1 cellular context compared by ENCODE assay signal in the genomic region with DNA sequence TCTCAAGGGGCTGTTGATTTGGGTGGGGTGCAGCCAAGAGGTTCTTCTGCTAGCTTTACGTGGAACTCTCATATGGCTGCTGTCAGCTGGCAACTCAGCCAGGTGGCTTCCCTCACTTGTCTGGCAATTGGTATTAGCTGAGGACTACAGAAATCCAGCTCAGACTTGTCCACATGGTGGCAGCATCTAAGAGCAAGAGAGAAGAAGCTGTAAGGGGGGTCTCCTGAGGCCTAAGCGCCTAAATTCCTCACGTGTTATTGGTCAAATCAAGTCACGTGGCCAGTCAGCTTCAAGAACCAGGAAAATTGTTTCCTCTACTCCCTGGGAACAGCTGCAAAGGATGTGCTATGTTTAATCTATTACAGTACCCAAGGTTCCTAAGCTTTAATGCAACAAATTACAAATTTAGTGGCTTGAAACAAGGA.
TF ChIP-seq lines count a peak whose summit lies in the region.

No MANE protein-coding gene starts in this region.

TF ChIP-seq in GM23338, 12 proteins besides CTCF, POLR2A, EP300 and RAD21 (continued from another document):
- TF ChIP-seq, protein P1, sequence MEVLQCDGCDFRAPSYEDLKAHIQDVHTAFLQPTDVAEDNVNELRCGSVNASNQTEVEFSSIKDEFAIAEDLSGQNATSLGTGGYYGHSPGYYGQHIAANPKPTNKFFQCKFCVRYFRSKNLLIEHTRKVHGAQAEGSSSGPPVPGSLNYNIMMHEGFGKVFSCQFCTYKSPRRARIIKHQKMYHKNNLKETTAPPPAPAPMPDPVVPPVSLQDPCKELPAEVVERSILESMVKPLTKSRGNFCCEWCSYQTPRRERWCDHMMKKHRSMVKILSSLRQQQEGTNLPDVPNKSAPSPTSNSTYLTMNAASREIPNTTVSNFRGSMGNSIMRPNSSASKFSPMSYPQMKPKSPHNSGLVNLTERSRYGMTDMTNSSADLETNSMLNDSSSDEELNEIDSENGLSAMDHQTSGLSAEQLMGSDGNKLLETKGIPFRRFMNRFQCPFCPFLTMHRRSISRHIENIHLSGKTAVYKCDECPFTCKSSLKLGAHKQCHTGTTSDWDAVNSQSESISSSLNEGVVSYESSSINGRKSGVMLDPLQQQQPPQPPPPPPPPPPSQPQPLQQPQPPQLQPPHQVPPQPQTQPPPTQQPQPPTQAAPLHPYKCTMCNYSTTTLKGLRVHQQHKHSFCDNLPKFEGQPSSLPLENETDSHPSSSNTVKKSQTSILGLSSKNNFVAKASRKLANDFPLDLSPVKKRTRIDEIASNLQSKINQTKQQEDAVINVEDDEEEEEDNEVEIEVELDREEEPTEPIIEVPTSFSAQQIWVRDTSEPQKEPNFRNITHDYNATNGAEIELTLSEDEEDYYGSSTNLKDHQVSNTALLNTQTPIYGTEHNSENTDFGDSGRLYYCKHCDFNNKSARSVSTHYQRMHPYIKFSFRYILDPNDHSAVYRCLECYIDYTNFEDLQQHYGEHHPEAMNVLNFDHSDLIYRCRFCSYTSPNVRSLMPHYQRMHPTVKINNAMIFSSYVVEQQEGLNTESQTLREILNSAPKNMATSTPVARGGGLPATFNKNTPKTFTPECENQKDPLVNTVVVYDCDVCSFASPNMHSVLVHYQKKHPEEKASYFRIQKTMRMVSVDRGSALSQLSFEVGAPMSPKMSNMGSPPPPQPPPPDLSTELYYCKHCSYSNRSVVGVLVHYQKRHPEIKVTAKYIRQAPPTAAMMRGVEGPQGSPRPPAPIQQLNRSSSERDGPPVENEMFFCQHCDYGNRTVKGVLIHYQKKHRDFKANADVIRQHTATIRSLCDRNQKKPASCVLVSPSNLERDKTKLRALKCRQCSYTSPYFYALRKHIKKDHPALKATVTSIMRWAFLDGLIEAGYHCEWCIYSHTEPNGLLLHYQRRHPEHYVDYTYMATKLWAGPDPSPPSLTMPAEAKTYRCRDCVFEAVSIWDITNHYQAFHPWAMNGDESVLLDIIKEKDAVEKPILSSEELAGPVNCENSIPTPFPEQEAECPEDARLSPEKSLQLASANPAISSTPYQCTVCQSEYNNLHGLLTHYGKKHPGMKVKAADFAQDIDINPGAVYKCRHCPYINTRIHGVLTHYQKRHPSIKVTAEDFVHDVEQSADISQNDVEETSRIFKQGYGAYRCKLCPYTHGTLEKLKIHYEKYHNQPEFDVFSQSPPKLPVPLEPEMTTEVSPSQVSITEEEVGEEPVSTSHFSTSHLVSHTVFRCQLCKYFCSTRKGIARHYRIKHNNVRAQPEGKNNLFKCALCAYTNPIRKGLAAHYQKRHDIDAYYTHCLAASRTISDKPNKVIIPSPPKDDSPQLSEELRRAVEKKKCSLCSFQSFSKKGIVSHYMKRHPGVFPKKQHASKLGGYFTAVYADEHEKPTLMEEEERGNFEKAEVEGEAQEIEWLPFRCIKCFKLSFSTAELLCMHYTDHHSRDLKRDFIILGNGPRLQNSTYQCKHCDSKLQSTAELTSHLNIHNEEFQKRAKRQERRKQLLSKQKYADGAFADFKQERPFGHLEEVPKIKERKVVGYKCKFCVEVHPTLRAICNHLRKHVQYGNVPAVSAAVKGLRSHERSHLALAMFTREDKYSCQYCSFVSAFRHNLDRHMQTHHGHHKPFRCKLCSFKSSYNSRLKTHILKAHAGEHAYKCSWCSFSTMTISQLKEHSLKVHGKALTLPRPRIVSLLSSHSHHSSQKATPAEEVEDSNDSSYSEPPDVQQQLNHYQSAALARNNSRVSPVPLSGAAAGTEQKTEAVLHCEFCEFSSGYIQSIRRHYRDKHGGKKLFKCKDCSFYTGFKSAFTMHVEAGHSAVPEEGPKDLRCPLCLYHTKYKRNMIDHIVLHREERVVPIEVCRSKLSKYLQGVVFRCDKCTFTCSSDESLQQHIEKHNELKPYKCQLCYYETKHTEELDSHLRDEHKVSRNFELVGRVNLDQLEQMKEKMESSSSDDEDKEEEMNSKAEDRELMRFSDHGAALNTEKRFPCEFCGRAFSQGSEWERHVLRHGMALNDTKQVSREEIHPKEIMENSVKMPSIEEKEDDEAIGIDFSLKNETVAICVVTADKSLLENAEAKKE (CRISPR knock-in tag; IDR thresholded peaks at IDR 0.05), result no peak; the same call in 1 of the 2 replicates
- TF ChIP-seq POLR2AphosphoS5 (IDR thresholded peaks at IDR 0.05; ENCODE audit: low read depth), result no peak
- TF ChIP-seq ETS1 (IDR thresholded peaks at IDR 0.05), result no peak
- no peak for TF ChIP-seq JUNB (IDR thresholded peaks at IDR 0.05; ENCODE audit: unreplicated experiment)
- TF ChIP-seq ZNF114 (CRISPR knock-in tag; IDR thresholded peaks at IDR 0.05), result no peak
